In genomic region chr1:178120088-178120487, GRCh38 we compare ENCODE assay signal across 1 cellular context.
TF ChIP-seq lines count a peak whose summit lies in the region.

No MANE protein-coding gene starts in this region.

TF ChIP-seq in HCT116, 20 proteins besides CTCF, POLR2A, EP300 and RAD21 (continued from another document):
- TF ChIP-seq REST (IDR thresholded peaks at IDR 0.05; ENCODE audit: low read depth) (no peak), SP1 (IDR thresholded peaks at IDR 0.05; ENCODE audit: low read depth) (no peak), ZBTB33 (IDR thresholded peaks at IDR 0.05; ENCODE audit: extremely low read depth, insufficient replicate concordance, low read length) (no peak), YY1 (IDR thresholded peaks at IDR 0.05; ENCODE audit: extremely low read depth, insufficient replicate concordance, low read depth, low read length) (no peak), EGR1 (IDR thresholded peaks at IDR 0.05; ENCODE audit: low read depth) (no peak), CEBPB (IDR thresholded peaks at IDR 0.05; ENCODE audit: low read depth) (no peak), EZH2phosphoT487 (IDR thresholded peaks at IDR 0.05; ENCODE audit: borderline replicate concordance) (no peak), TCF7L2 (IDR thresholded peaks at IDR 0.05; ENCODE audit: borderline replicate concordance, extremely low read depth, insufficient read depth, insufficient read length) (no peak), CBX3 (IDR thresholded peaks at IDR 0.05; ENCODE audit: low read depth) (no peak), POLR2AphosphoS5 (IDR thresholded peaks at IDR 0.05; ENCODE audit: low read depth, low read length) (no peak)
